13 cellular contexts compared by ENCODE assay signal in genomic region chr1:235397733-235398132, GRCh38. TPM values are rescaled to one million over a fixed set of nuclear protein-coding genes. Genes with fewer than 3 reads are reported as not detected.
DNase-seq lines count a peak whose midpoint lies in the region; ATAC-seq and TF ChIP-seq lines count a peak whose summit lies in the region.
"Had no signal": no experiment of that assay in that cellular context is flagged by ENCODE, and none has a peak within 500 bp of the region (broad histone marks: within the 10 kb centered on the region; RNA-seq: fewer than 3 reads in every experiment).

No MANE protein-coding gene starts in this region.

- H2AFZ ChIP-seq in PC-3 (ENCODE audit: low read length) = no peak overlapping the region
- no peak overlapping the region for H2AFZ ChIP-seq in osteoblast (ENCODE audit: low read length)

- H3K4me3 ChIP-seq in PC-3 (ENCODE audit: low read length) (no peak overlapping the region), osteoblast (ENCODE audit: insufficient read depth, low read length) (no peak overlapping the region)
- H3K4me3 ChIP-seq: adrenal gland had no signal

- no peak overlapping the region for H3K9ac ChIP-seq in PC-3 (ENCODE audit: low read length)

- no peak for TF ChIP-seq CTCF in PC-3 (conservative IDR thresholded peaks at IDR 0.05; ENCODE audit: low read depth, low read length)
- no peak for TF ChIP-seq CTCF in osteoblast (IDR thresholded peaks at IDR 0.05; ENCODE audit: extremely low read depth, low read depth, low read length)

- DNase-seq in COLO829 (ENCODE audit: low spot score) (peak; percentile 69), PC-3 (peak; percentile 78), dedifferentiated amniotic fluid mesenchymal stem cell (ENCODE audit: extremely low spot score) (peak; percentile 66), osteoblast (ENCODE audit: insufficient read length, low spot score, missing footprints) (peak; percentile 97), OCI-M2 (lab: John Stamatoyannopoulos, UW; ENCODE audit: unreplicated experiment) (no peak), DMS79 (lab: John Stamatoyannopoulos, UW) (no peak)
- no peak for DNase-seq in activated effector memory CD4-positive, alpha-beta T cell treated with anti-CD3 and anti-CD28 coated beads, Interleukin-2, amount 50 U/mL, for 16 hours
- no peak for DNase-seq in activated CD8-positive, alpha-beta memory T cell treated with anti-CD3 and anti-CD28 coated beads, Interleukin-2, amount 50 U/mL, for 4 hours
- DNase-seq: CD4-positive, CD25-positive, alpha-beta regulatory T cell; KBM-7; NCI-H187 treated with DMSO at 0.1 percent for 48 hours had no signal

- peak; percentile 65 for ATAC-seq in PC-3
- ATAC-seq: stimulated activated memory B cell treated with anti-CD40 and anti-IgM and Interleukin-4, amounts not matched to agents 10 μg/mL and 1 μg/mL and 100 μg/mL, for 72 hours had no signal

- POLR2A ChIA-PET in PC-3 (lab: Charles Lee; ENCODE audit: unreplicated experiment) = no interaction called here

- H3K36me3 ChIP-seq in PC-3 (ENCODE audit: low read depth, low read length) (no peaks in the 10 kb centered on the region), osteoblast (ENCODE audit: insufficient read depth, low read length) (no peaks in the 10 kb centered on the region)
- H3K36me3 ChIP-seq: adrenal gland had no signal

- no peaks in the 10 kb centered on the region for H3F3A ChIP-seq in PC-3 (ENCODE audit: low read length, unreplicated experiment)

- CTCF ChIA-PET in PC-3 (lab: Charles Lee) = no interaction called here

- H3K79me2 ChIP-seq in PC-3 (ENCODE audit: low read length) = peaks cover 26% of the 10 kb centered on the region
- H3K79me2 ChIP-seq in osteoblast (ENCODE audit: insufficient read depth, low read length) = peaks cover 64% of the 10 kb centered on the region

- H3K27me3 ChIP-seq in PC-3 (ENCODE audit: low read length) = no peaks in the 10 kb centered on the region
- H3K27me3 ChIP-seq in osteoblast (ENCODE audit: insufficient read depth, low read length) = no peaks in the 10 kb centered on the region
- H3K27me3 ChIP-seq: adrenal gland had no signal

- H3K4me1 ChIP-seq in PC-3 (ENCODE audit: insufficient read depth, low read length) (peaks cover 8% of the 10 kb centered on the region; the same call in 1 of the 2 replicates), osteoblast (ENCODE audit: insufficient read depth, low read length) (peaks cover 23% of the 10 kb centered on the region)
- H3K4me1 ChIP-seq: adrenal gland had no signal

- no peaks in the 10 kb centered on the region for H3K9me2 ChIP-seq in PC-3 (replicated peaks; ENCODE audit: low read length)

- H3K9me3 ChIP-seq in PC-3 (ENCODE audit: low read length) (no peaks in the 10 kb centered on the region), osteoblast (ENCODE audit: low read depth, low read length) (no peaks in the 10 kb centered on the region)
- H3K9me3 ChIP-seq: adrenal gland had no signal

- H3K27ac ChIP-seq in PC-3 (ENCODE audit: low read length) (0 out of 2 replicates have a peak overlapping the region, but pooled peaks have one; percentile 16), osteoblast (ENCODE audit: low read depth, low read length) (peak overlapping the region; percentile 82)
- H3K27ac ChIP-seq: adrenal gland had no signal

- H4K20me1 ChIP-seq in PC-3 (ENCODE audit: low read length) (no peaks in the 10 kb centered on the region), osteoblast (ENCODE audit: insufficient read depth, low read length) (peaks cover 3% of the 10 kb centered on the region)

- BruUV-seq in PC-3 (replicated peaks; lab: Mats Ljungman, UMichigan) = no TSS peak

- peak overlapping the region; percentile 50 for H3K4me2 ChIP-seq in PC-3 (ENCODE audit: low read length)
- peak overlapping the region; percentile 67 for H3K4me2 ChIP-seq in osteoblast (ENCODE audit: insufficient read depth, low read length)

- intact Hi-C loops in PC-3 (cut with micrococcal nuclease) = no loop called here

RNA-seq across cellular contexts. Expression of gene TBCE, which starts 30.5 kb away (rescaled TPM):
- total RNA-seq in PC-3 (2014; rRNA removed) (31.8 and 41.0 TPM in 2 replicates), osteoblast (22.8 and 26.8 TPM in 2 replicates)

Comparison
In these comparisons a context has a peak if more than half of its experiments do, and no peak if none do; other contexts are left out.
1. DNase-seq: peak in COLO829 (single experiment), PC-3 (single experiment), dedifferentiated amniotic fluid mesenchymal stem cell (single experiment) and osteoblast (single experiment); none in OCI-M2 (single experiment), activated effector memory CD4-positive, alpha-beta T cell treated with anti-CD3 and anti-CD28 coated beads, Interleukin-2, amount 50 U/mL, for 16 hours (single experiment), activated CD8-positive, alpha-beta memory T cell treated with anti-CD3 and anti-CD28 coated beads, Interleukin-2, amount 50 U/mL, for 4 hours (single experiment) and DMS79 (single experiment).